Comparison of ENCODE assay signal across 9 cellular contexts in the genomic region with DNA sequence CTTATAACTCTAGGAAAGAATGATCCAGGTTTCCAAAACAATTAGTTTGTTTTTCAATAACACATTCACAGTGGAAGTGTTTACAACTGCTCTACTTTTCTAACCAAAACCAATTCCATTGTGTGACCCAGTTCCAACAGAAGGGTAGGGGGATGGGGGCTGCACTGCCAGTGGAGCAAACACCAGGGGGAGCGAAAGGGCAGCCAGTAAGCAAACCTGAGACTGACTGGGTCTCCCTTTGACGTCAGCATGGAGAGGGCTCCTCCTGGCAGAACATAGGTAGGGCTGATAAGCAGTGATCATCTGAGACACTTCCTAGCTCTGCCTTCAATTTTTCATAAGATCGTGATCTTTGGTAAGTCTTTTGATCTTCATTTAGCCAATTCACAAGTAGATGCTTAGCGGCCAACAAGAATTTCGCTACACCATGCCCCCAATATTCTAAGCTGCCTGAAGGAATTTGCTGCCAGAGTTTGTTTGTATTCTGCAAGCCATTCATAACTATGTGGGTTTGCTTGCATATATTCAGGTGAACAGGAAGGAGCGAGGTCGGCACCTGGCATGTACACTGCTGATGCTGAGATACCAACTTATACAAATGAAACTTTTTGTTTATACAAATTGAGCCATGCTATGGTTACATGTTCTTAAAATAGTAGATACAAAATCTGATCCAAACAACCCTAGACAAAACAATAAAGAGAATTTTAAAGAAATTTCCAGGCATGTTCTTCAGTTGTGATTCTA.
DNase-seq lines count a peak whose midpoint lies in the region; ATAC-seq and TF ChIP-seq lines count a peak whose summit lies in the region.
"Had no signal": no experiment of that assay in that cellular context is flagged by ENCODE, and none has a peak within 500 bp of the region (broad histone marks: within the 10 kb centered on the region; RNA-seq: fewer than 3 reads in every experiment).

No MANE protein-coding gene starts in this region.

- no peaks in the 10 kb centered on the region for H3K36me3 ChIP-seq in brain microvascular endothelial cell (replicated peaks)
- H3K36me3 ChIP-seq in parathyroid adenoma (ENCODE audit: control insufficient read depth, insufficient read depth, low read length): no peaks in the 10 kb centered on the region

- H3K27ac ChIP-seq in brain microvascular endothelial cell: no peak overlapping the region
- H3K27ac ChIP-seq in parathyroid adenoma: peak overlapping the region; percentile 22

- H3K9ac ChIP-seq in parathyroid adenoma: no peak overlapping the region

- ATAC-seq in GM21825 (IDR thresholded peaks at IDR 0.05; ENCODE audit: unreplicated experiment) (no peak), HG03196 (IDR thresholded peaks at IDR 0.05; ENCODE audit: unreplicated experiment) (no peak)
- ATAC-seq: activated CD4-positive, CD25-positive, alpha-beta regulatory T cell treated with anti-CD3 and anti-CD28 coated beads, Interleukin-2, amount 50 U/mL, for 24 hours had no signal

- peaks cover 14% of the 10 kb centered on the region for H3K4me1 ChIP-seq in parathyroid adenoma

- H2AFZ ChIP-seq in parathyroid adenoma: peak overlapping the region; percentile 68

- in situ Hi-C loops in brain microvascular endothelial cell (cut with HindIII; ENCODE audit: low pct_ligation_motif_present, low sequenced_read_pairs): no loop called here

- H3K79me2 ChIP-seq in parathyroid adenoma: no peaks in the 10 kb centered on the region

- no peaks in the 10 kb centered on the region for H3K9me3 ChIP-seq in parathyroid adenoma (ENCODE audit: control insufficient read depth, low read length)

- DNase-seq in NCI-H1694 treated with DMSO at 0.1 percent for 48 hours (lab: John Stamatoyannopoulos, UW) (peak; percentile 41), brain microvascular endothelial cell (peak; percentile 20), HCEC 1CT (no peak)
- DNase-seq: NCI-H774 had no signal

- TF ChIP-seq CTCF in GM12873 (IDR thresholded peaks at IDR 0.05; ENCODE audit: insufficient read depth, low read depth, low read length, missing control alignments): peak; percentile 27
- TF ChIP-seq CTCF in brain microvascular endothelial cell (IDR thresholded peaks at IDR 0.05; ENCODE audit: low read depth, low read length, missing control alignments): peak; percentile 72
- peak; percentile 62 for TF ChIP-seq CTCF in parathyroid adenoma (IDR thresholded peaks at IDR 0.05)

- H3K4me3 ChIP-seq in brain microvascular endothelial cell (ENCODE audit: low read depth, low read length): no peak overlapping the region
- H3K4me3 ChIP-seq in parathyroid adenoma (ENCODE audit: low read depth, low read length): peak overlapping the region; percentile 0

- H3K4me2 ChIP-seq in parathyroid adenoma (ENCODE audit: low read length): peak overlapping the region; percentile 30

- no peaks in the 10 kb centered on the region for H3K27me3 ChIP-seq in brain microvascular endothelial cell (replicated peaks)
- no peaks in the 10 kb centered on the region for H3K27me3 ChIP-seq in parathyroid adenoma (ENCODE audit: control insufficient read depth, insufficient read depth, low read length)
